Comparison of ENCODE assay signal across 14 cellular contexts in the genomic region with DNA sequence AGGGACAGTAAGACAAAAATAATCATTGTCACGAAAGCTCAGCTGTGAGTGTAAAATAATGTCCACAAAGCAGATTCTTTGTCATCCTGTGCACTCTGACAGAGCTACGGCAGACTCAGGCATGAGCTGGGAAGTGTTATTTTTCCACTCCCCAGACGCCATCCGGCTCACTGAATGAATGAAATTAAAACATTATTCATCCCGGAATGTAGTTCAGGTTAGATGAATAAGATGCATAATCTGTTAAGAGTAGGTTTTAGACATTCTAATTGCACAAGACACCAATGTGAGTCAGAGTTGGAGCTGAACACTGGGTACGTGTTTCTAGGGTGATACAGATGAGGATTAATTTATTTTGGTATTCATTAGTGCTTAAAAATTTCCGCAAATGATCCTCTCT.
A peak's percentile ranks its signal among the peaks of the same experiment; 100 is the strongest.
DNase-seq lines count a peak whose midpoint lies in the region; ATAC-seq and TF ChIP-seq lines count a peak whose summit lies in the region.
"Had no signal": no experiment of that assay in that cellular context is flagged by ENCODE, and none has a peak within 500 bp of the region (broad histone marks: within the 10 kb centered on the region; RNA-seq: fewer than 3 reads in every experiment).

No MANE protein-coding gene starts in this region.

- peak; percentile 12 for ATAC-seq in body of pancreas
- no peak for ATAC-seq in heart right ventricle
- no peak for ATAC-seq in HG03045 (IDR thresholded peaks at IDR 0.05; ENCODE audit: unreplicated experiment)
- ATAC-seq: HepG2 had no signal

- H3K27me3 ChIP-seq in A673 (replicated peaks; ENCODE audit: insufficient read depth, low read depth, low read length, poor library complexity) (peaks cover 33% of the 10 kb centered on the region), body of pancreas (no peaks in the 10 kb centered on the region), heart right ventricle (peaks cover 0 to 14% (median 0%) of the 10 kb centered on the region in 7 donors)
- H3K27me3 ChIP-seq: ovary had no signal

- H3K36me3 ChIP-seq in A673 (ENCODE audit: insufficient read depth, low read length, poor library complexity, severe bottlenecking) = no peaks in the 10 kb centered on the region
- H3K36me3 ChIP-seq in body of pancreas (replicated peaks in 1 of 2; ENCODE audit: insufficient read depth in 1 of 2, low read depth in 2 of 2) = peaks cover 0 to under 1% of the 10 kb centered on the region in 2 donors
- no peaks in the 10 kb centered on the region for H3K36me3 ChIP-seq in heart right ventricle
- H3K36me3 ChIP-seq: esophagus squamous epithelium, ovary had no signal

- POLR2A ChIA-PET in A673 (lab: Charles Lee; ENCODE audit: low non-redundant PET) = no interaction called here

- H3K4me1 ChIP-seq in A673 (ENCODE audit: insufficient read depth, low read length, poor library complexity, severe bottlenecking) (no peaks in the 10 kb centered on the region), body of pancreas (peaks cover 7% of the 10 kb centered on the region), heart right ventricle (no peaks in the 10 kb centered on the region)

- no peak overlapping the region for H3K4me3 ChIP-seq in A673 (ENCODE audit: low read depth, low read length, poor library complexity, severe bottlenecking)
- H3K4me3 ChIP-seq in body of pancreas = no peak overlapping the region
- no peak overlapping the region for H3K4me3 ChIP-seq in heart right ventricle
- H3K4me3 ChIP-seq: esophagus squamous epithelium, ovary had no signal

- DNase-seq in A673 (ENCODE audit: low spot score) (peak; percentile 36), HT1080 (ENCODE audit: low read depth) (peak; percentile 82), body of pancreas (no peak), kidney glomerular epithelial cell (lab: John Stamatoyannopoulos, UW) (peak; percentile 71), heart right ventricle (no peak), NCI-H146 treated with DMSO at 0.1 percent for 48 hours (lab: John Stamatoyannopoulos, UW; ENCODE audit: unreplicated experiment) (no peak)
- DNase-seq in activated effector memory CD4-positive, alpha-beta T cell treated with anti-CD3 and anti-CD28 coated beads, Interleukin-2, amount 50 U/mL, for 16 hours = no peak
- DNase-seq: activated naive CD4-positive, alpha-beta T cell treated with anti-CD3 and anti-CD28 coated beads, Interleukin-2, amount 50 U/mL, for 16 hours; esophagus squamous epithelium; mesendoderm; NCI-H510A; ovary had no signal

- CTCF ChIA-PET in A673 (lab: Charles Lee) = no interaction called here

- intact Hi-C loops in A673 (cut with micrococcal nuclease; ENCODE audit: unreplicated experiment) (no loop called here), body of pancreas (cut with DNase I) (loop anchor here (10.0 kb wide), 1 partner anchor 58 kb away; no protein-coding TSS in a partner anchor), heart right ventricle (cut with DNase I) (no loop called here)

- TF ChIP-seq CTCF in A673 (conservative IDR thresholded peaks at IDR 0.05; ENCODE audit: low read depth, low read length) (no peak), body of pancreas (IDR thresholded peaks at IDR 0.05) (no peak), heart right ventricle (IDR thresholded peaks at IDR 0.05) (no peak)

- 65 to 66% methylated on average over 7 of the region's 7 CpGs for WGBS in body of pancreas, 2 donors
- WGBS in heart right ventricle, 2 donors = 57 to 70% methylated on average over 7 of the region's 7 CpGs

- BruUV-seq in A673 (replicated peaks; lab: Mats Ljungman, UMichigan) = no TSS peak

- H3K9me3 ChIP-seq in A673 (ENCODE audit: low read depth, low read length, poor library complexity, severe bottlenecking) = no peaks in the 10 kb centered on the region
- H3K9me3 ChIP-seq in body of pancreas = no peaks in the 10 kb centered on the region
- H3K9me3 ChIP-seq in heart right ventricle = no peaks in the 10 kb centered on the region
- H3K9me3 ChIP-seq: esophagus squamous epithelium, ovary had no signal

- TF ChIP-seq POLR2A in body of pancreas (IDR thresholded peaks at IDR 0.05) = no peak

- H3K27ac ChIP-seq in A673 (ENCODE audit: low read depth, low read length, poor library complexity, severe bottlenecking) = no peak overlapping the region
- no peak overlapping the region for H3K27ac ChIP-seq in body of pancreas
- no peak overlapping the region for H3K27ac ChIP-seq in heart right ventricle
- H3K27ac ChIP-seq: esophagus squamous epithelium, ovary had no signal

Comparison
In these comparisons a context has a peak if more than half of its experiments do, and no peak if none do; other contexts are left out.
1. DNase-seq: peak in A673 (single experiment), HT1080 (single experiment) and kidney glomerular epithelial cell (single experiment); none in body of pancreas (0 of 4), heart right ventricle (0 of 2), NCI-H146 treated with DMSO at 0.1 percent for 48 hours (single experiment) and activated effector memory CD4-positive, alpha-beta T cell treated with anti-CD3 and anti-CD28 coated beads, Interleukin-2, amount 50 U/mL, for 16 hours (single experiment).